Comparison of ENCODE assay signal across 8 cellular contexts in genomic region chr9:121071356-121071755, GRCh38. TPM values are rescaled to one million over a fixed set of nuclear protein-coding genes. Genes with fewer than 3 reads are reported as not detected.
DNase-seq lines count a peak whose midpoint lies in the region; ATAC-seq and TF ChIP-seq lines count a peak whose summit lies in the region.

No MANE protein-coding gene starts in this region.

- no peaks in the 10 kb centered on the region for H3K9me3 ChIP-seq in CD8-positive, alpha-beta memory T cell (ENCODE audit: low read length)
- H3K9me3 ChIP-seq in body of pancreas: no peaks in the 10 kb centered on the region

- H3K9me3 Mint-ChIP-seq in CD8-positive, alpha-beta memory T cell: peaks cover 0 to 7% (median 0%) of the 10 kb centered on the region in 5 donors
- peaks cover 6% of the 10 kb centered on the region for H3K9me3 Mint-ChIP-seq in activated naive CD8-positive, alpha-beta T cell treated with anti-CD3 and anti-CD28 coated beads, Interleukin-2, amount 10 ng/mL, durations not matched to agents 7 days and 5 days
- H3K9me3 Mint-ChIP-seq in naive thymus-derived CD8-positive, alpha-beta T cell: peaks cover 0 to 9% (median 0%) of the 10 kb centered on the region in 9 donors

- TF ChIP-seq CTCF in body of pancreas (IDR thresholded peaks at IDR 0.05): no peak

- WGBS in body of pancreas, 2 donors: 94 to 95% methylated on average over 2 of the region's 2 CpGs

- peak; percentile 12 for ATAC-seq in HG03097 (IDR thresholded peaks at IDR 0.05; ENCODE audit: low FRiP score, unreplicated experiment)
- ATAC-seq in activated naive CD8-positive, alpha-beta T cell treated with anti-CD3 and anti-CD28 coated beads, Interleukin-2, amount 10 ng/mL, durations not matched to agents 7 days and 5 days (ENCODE audit: low read depth): no peak
- no peak for ATAC-seq in naive thymus-derived CD8-positive, alpha-beta T cell
- no peak for ATAC-seq in body of pancreas
- no peak for ATAC-seq in GM21576 (IDR thresholded peaks at IDR 0.05; ENCODE audit: unreplicated experiment)

- TF ChIP-seq POLR2A in body of pancreas (IDR thresholded peaks at IDR 0.05): no peak

- POLR2A ChIA-PET in CD8-positive, alpha-beta memory T cell (lab: Charles Lee): interaction anchor here (0.5 to 0.7 kb wide), 4 partner anchors 11 to 64 kb away, joined by 3 to 4 read pairs (median 4); no protein-coding TSS in a partner anchor
- POLR2A ChIA-PET in activated naive CD8-positive, alpha-beta T cell treated with anti-CD3 and anti-CD28 coated beads, Interleukin-2, amount 10 ng/mL, durations not matched to agents 7 days and 5 days (lab: Charles Lee): interaction anchor here (0.6 to 2.1 kb wide), 4 partner anchors 10 to 396 kb away, joined by 3 to 6 read pairs (median 4); partner anchors contain the start of gene FBXW2
- POLR2A ChIA-PET in naive thymus-derived CD8-positive, alpha-beta T cell (lab: Charles Lee): interaction anchor here (1.2 to 1.7 kb wide), 3 partner anchors 10 to 143 kb away, joined by 4 read pairs; no protein-coding TSS in a partner anchor

- H3K4me3 Mint-ChIP-seq in CD8-positive, alpha-beta memory T cell: peak overlapping the region; percentile 93 to 100 (median 97)
- H3K4me3 Mint-ChIP-seq in activated naive CD8-positive, alpha-beta T cell treated with anti-CD3 and anti-CD28 coated beads, Interleukin-2, amount 10 ng/mL, durations not matched to agents 7 days and 5 days: peak overlapping the region; percentile 88
- peak overlapping the region; percentile 89 to 95 (median 92) for H3K4me3 Mint-ChIP-seq in naive thymus-derived CD8-positive, alpha-beta T cell

- DNase-seq in CD8-positive, alpha-beta memory T cell: no peak
- DNase-seq in activated naive CD8-positive, alpha-beta T cell treated with anti-CD3 and anti-CD28 coated beads, Interleukin-2, amount 10 ng/mL, durations not matched to agents 7 days and 5 days: no peak
- no peak for DNase-seq in naive thymus-derived CD8-positive, alpha-beta T cell
- no peak for DNase-seq in putamen (ENCODE audit: low spot score)
- no peak for DNase-seq in body of pancreas
- DNase-seq in NCI-H2029 treated with DMSO at 0.1 percent for 48 hours (lab: John Stamatoyannopoulos, UW): no peak

- CTCF ChIA-PET in CD8-positive, alpha-beta memory T cell (lab: Charles Lee): interaction anchor here (0.7 to 4.1 kb wide), 11 partner anchors 9 to 321 kb away, joined by 3 to 29 read pairs (median 7); no protein-coding TSS in a partner anchor

- intact Hi-C loops in body of pancreas (cut with DNase I): no loop called here

- H3K4me3 ChIP-seq in CD8-positive, alpha-beta memory T cell (ENCODE audit: low read length): peak overlapping the region; percentile 72
- no peak overlapping the region for H3K4me3 ChIP-seq in body of pancreas

- peak overlapping the region; percentile 68 to 96 (median 94) for H3K27ac Mint-ChIP-seq in CD8-positive, alpha-beta memory T cell
- peak overlapping the region; percentile 88 for H3K27ac Mint-ChIP-seq in activated naive CD8-positive, alpha-beta T cell treated with anti-CD3 and anti-CD28 coated beads, Interleukin-2, amount 10 ng/mL, durations not matched to agents 7 days and 5 days
- peak overlapping the region in 8 of 10 donors; percentile 76 to 91 (median 89) for H3K27ac Mint-ChIP-seq in naive thymus-derived CD8-positive, alpha-beta T cell

- peaks cover 39 to 58% (median 49%) of the 10 kb centered on the region in 3 donors for H3K4me1 Mint-ChIP-seq in CD8-positive, alpha-beta memory T cell
- peaks cover 35% of the 10 kb centered on the region for H3K4me1 Mint-ChIP-seq in activated naive CD8-positive, alpha-beta T cell treated with anti-CD3 and anti-CD28 coated beads, Interleukin-2, amount 10 ng/mL, durations not matched to agents 7 days and 5 days
- peaks cover 17 to 52% (median 38%) of the 10 kb centered on the region in 4 donors for H3K4me1 Mint-ChIP-seq in naive thymus-derived CD8-positive, alpha-beta T cell

- no peaks in the 10 kb centered on the region for H3K27me3 ChIP-seq in CD8-positive, alpha-beta memory T cell (ENCODE audit: insufficient read depth, low read length, poor library complexity, severe bottlenecking)
- H3K27me3 ChIP-seq in body of pancreas: no peaks in the 10 kb centered on the region

- H3K27ac ChIP-seq in CD8-positive, alpha-beta memory T cell (ENCODE audit: low read depth, low read length): peak overlapping the region; percentile 49
- H3K27ac ChIP-seq in body of pancreas: peak overlapping the region in 2 of 4 donors; percentile 40 to 44

- H3K4me1 ChIP-seq in CD8-positive, alpha-beta memory T cell (ENCODE audit: insufficient read depth, low read length): peaks cover 22% of the 10 kb centered on the region
- H3K4me1 ChIP-seq in body of pancreas: peaks cover 13% of the 10 kb centered on the region

- peaks cover 0 to 12% (median 4%) of the 10 kb centered on the region in 3 donors for H3K36me3 Mint-ChIP-seq in CD8-positive, alpha-beta memory T cell
- H3K36me3 Mint-ChIP-seq in activated naive CD8-positive, alpha-beta T cell treated with anti-CD3 and anti-CD28 coated beads, Interleukin-2, amount 10 ng/mL, durations not matched to agents 7 days and 5 days: peaks cover 9% of the 10 kb centered on the region
- peaks cover 0 to 14% (median 5%) of the 10 kb centered on the region in 3 donors for H3K36me3 Mint-ChIP-seq in naive thymus-derived CD8-positive, alpha-beta T cell

- H3K27me3 Mint-ChIP-seq in CD8-positive, alpha-beta memory T cell: no peaks in the 10 kb centered on the region
- no peaks in the 10 kb centered on the region for H3K27me3 Mint-ChIP-seq in activated naive CD8-positive, alpha-beta T cell treated with anti-CD3 and anti-CD28 coated beads, Interleukin-2, amount 10 ng/mL, durations not matched to agents 7 days and 5 days
- H3K27me3 Mint-ChIP-seq in naive thymus-derived CD8-positive, alpha-beta T cell: no peaks in the 10 kb centered on the region

- H3K36me3 ChIP-seq in CD8-positive, alpha-beta memory T cell (ENCODE audit: insufficient read depth, low read length): no peaks in the 10 kb centered on the region
- H3K36me3 ChIP-seq in body of pancreas (replicated peaks in 1 of 2; ENCODE audit: insufficient read depth in 1 of 2, low read depth in 2 of 2): peaks cover 0 to 2% of the 10 kb centered on the region in 2 donors

RNA-seq across cellular contexts. Expression of gene CNTRL, which starts 3.4 kb away (rescaled TPM):
- total RNA-seq in CD8-positive, alpha-beta memory T cell: 10 to 100 TPM; 59.4 to 62.8 TPM
- polyA plus RNA-seq in CD8-positive, alpha-beta memory T cell: 24.6 TPM
- total RNA-seq in activated naive CD8-positive, alpha-beta T cell treated with anti-CD3 and anti-CD28 coated beads, Interleukin-2, amount 10 ng/mL, durations not matched to agents 7 days and 5 days: 10 to 100 TPM; 92.3 to 94.6 TPM
- 100 to 1,000 TPM; 112 to 115 TPM for total RNA-seq in naive thymus-derived CD8-positive, alpha-beta T cell
- 10 to 100 TPM in 2 of 3 donors, 1 to 10 TPM in 1; 6.5 to 20.6 (median 11.3) TPM for polyA plus RNA-seq in naive thymus-derived CD8-positive, alpha-beta T cell
- total RNA-seq in body of pancreas: 10 to 100 TPM; 16.1 to 20.8 TPM

RNA-seq across cellular contexts. Expression of gene C5, which starts 21.3 kb away (rescaled TPM):
- total RNA-seq in CD8-positive, alpha-beta memory T cell: 1 to 10 TPM; 1.1 to 1.3 TPM
- not detected for polyA plus RNA-seq in CD8-positive, alpha-beta memory T cell
- total RNA-seq in activated naive CD8-positive, alpha-beta T cell treated with anti-CD3 and anti-CD28 coated beads, Interleukin-2, amount 10 ng/mL, durations not matched to agents 7 days and 5 days: 1 to 10 TPM; 2.8 to 3.5 TPM
- 1 to 10 TPM; 1.0 to 1.1 TPM for total RNA-seq in naive thymus-derived CD8-positive, alpha-beta T cell
- under 1 TPM in 2 of 3 donors, not detected in 1; 0.32 to 0.71 TPM for polyA plus RNA-seq in naive thymus-derived CD8-positive, alpha-beta T cell
- 10 to 100 TPM in 1 of 2 donors, 1 to 10 TPM in 1; 7.3 to 16.1 TPM for total RNA-seq in body of pancreas
